Comparison of ENCODE assay signal across 11 cellular contexts in genomic region chr7:151427705-151428392, GRCh38. TPM values are rescaled to one million over a fixed set of nuclear protein-coding genes. Genes with fewer than 3 reads are reported as not detected.
DNase-seq lines count a peak whose midpoint lies in the region; ATAC-seq and TF ChIP-seq lines count a peak whose summit lies in the region.
"Had no signal": no experiment of that assay in that cellular context is flagged by ENCODE, and none has a peak within 500 bp of the region (broad histone marks: within the 10 kb centered on the region; RNA-seq: fewer than 3 reads in every experiment).

No MANE protein-coding gene starts in this region.

- H3K4me1 ChIP-seq in tibial artery, result peaks cover 0 to 54% (median 48%) of the 10 kb centered on the region in 4 donors
- no peaks in the 10 kb centered on the region for H3K4me1 ChIP-seq in Karpas-422 (ENCODE audit: low read length)

- H3K27me3 ChIP-seq in layer of hippocampus (ENCODE audit: control insufficient read depth, insufficient read depth, low read length) (peaks cover 4% of the 10 kb centered on the region), tibial artery (no peaks in the 10 kb centered on the region), Karpas-422 (ENCODE audit: low read length) (no peaks in the 10 kb centered on the region)
- H3K27me3 ChIP-seq: upper lobe of right lung had no signal

- H3K79me2 ChIP-seq in Karpas-422 (ENCODE audit: low read length), result no peaks in the 10 kb centered on the region

- DNase-seq in activated effector memory CD4-positive, alpha-beta T cell treated with anti-CD3 and anti-CD28 coated beads, Interleukin-2, amount 50 U/mL, for 16 hours, result peak; percentile 37
- no peak for DNase-seq in activated effector memory CD4-positive, alpha-beta T cell treated with Interleukin-2 at 50 U/mL for 16 hours
- DNase-seq in NCI-H69 (lab: John Stamatoyannopoulos, UW) (peak; percentile 78), tibial artery (no peak), NAMALWA (ENCODE audit: low spot score) (no peak), Karpas-422 (no peak)
- DNase-seq: immature natural killer cell, upper lobe of right lung had no signal

- H3K9me2 ChIP-seq in Karpas-422 (replicated peaks; ENCODE audit: insufficient read depth, low read length), result no peaks in the 10 kb centered on the region

- no peak for ATAC-seq in HG02571 (IDR thresholded peaks at IDR 0.05; ENCODE audit: unreplicated experiment)

- H3K36me3 ChIP-seq in tibial artery (no peaks in the 10 kb centered on the region), Karpas-422 (ENCODE audit: insufficient read depth, low read length) (no peaks in the 10 kb centered on the region)
- H3K36me3 ChIP-seq: SJCRH30, upper lobe of right lung had no signal

- H3K27ac ChIP-seq in layer of hippocampus (ENCODE audit: low read depth, low read length), result peak overlapping the region; percentile 62
- H3K27ac ChIP-seq in tibial artery, result peak overlapping the region; percentile 82 to 86
- H3K27ac ChIP-seq in Karpas-422 (ENCODE audit: low read length), result no peak overlapping the region
- H3K27ac ChIP-seq: SJCRH30 had no signal

- H3K4me3 ChIP-seq in tibial artery, result no peak overlapping the region
- H3K4me3 ChIP-seq in Karpas-422 (ENCODE audit: low read length), result no peak overlapping the region
- H3K4me3 ChIP-seq: SJCRH30, upper lobe of right lung had no signal

- H3K4me2 ChIP-seq in Karpas-422 (ENCODE audit: low read depth, low read length, poor library complexity, severe bottlenecking), result no peak overlapping the region

- no peak overlapping the region for H3K9ac ChIP-seq in Karpas-422 (ENCODE audit: low read length)

- intact Hi-C loops in tibial artery (cut with DNase I; ENCODE audit: low total_unique reads), result loop anchor here (2.0 kb wide), 1 partner anchor 13 kb away; the partner anchor contains the start of gene CRYGN

- no peaks in the 10 kb centered on the region for H4K20me1 ChIP-seq in Karpas-422 (ENCODE audit: insufficient read depth, low read depth, low read length)

- H3K9me3 ChIP-seq in tibial artery (no peaks in the 10 kb centered on the region), Karpas-422 (ENCODE audit: low read length) (no peaks in the 10 kb centered on the region)
- H3K9me3 ChIP-seq: SJCRH30, upper lobe of right lung had no signal

- no peak for TF ChIP-seq CTCF in tibial artery (IDR thresholded peaks at IDR 0.05)

- no peak overlapping the region for H2AFZ ChIP-seq in Karpas-422 (ENCODE audit: low read length)

RNA-seq across cellular contexts. Expression of gene CRYGN, which starts 12.1 kb away (rescaled TPM):
- not detected in 2 replicates for total RNA-seq in Karpas-422 (2014; rRNA removed; shearing (Covaris generic); ENCODE audit: low replicate concordance)
- total RNA-seq: SJCRH30, upper lobe of right lung had no signal

RNA-seq across cellular contexts. Expression of gene WDR86, which starts 18.0 kb away (rescaled TPM):
- total RNA-seq in Karpas-422 (2014; rRNA removed; shearing (Covaris generic); ENCODE audit: low replicate concordance), result not detected in 2 replicates

Comparison
In these comparisons a context has a peak if more than half of its experiments do, and no peak if none do; other contexts are left out.
1. DNase-seq: peak in activated effector memory CD4-positive, alpha-beta T cell treated with anti-CD3 and anti-CD28 coated beads, Interleukin-2, amount 50 U/mL, for 16 hours (single experiment) and NCI-H69 (single experiment); none in activated effector memory CD4-positive, alpha-beta T cell treated with Interleukin-2 at 50 U/mL for 16 hours (single experiment), tibial artery (0 of 2), NAMALWA (single experiment) and Karpas-422 (single experiment).